Comparison of ENCODE assay signal across 1 cellular context in genomic region chr3:46520531-46520930, GRCh38.
TF ChIP-seq lines count a peak whose summit lies in the region.

No MANE protein-coding gene starts in this region.

TF ChIP-seq in HCT116, 20 proteins besides CTCF, POLR2A, EP300 and RAD21 (continued from another document):
- TF ChIP-seq ZBTB33 (IDR thresholded peaks at IDR 0.05; ENCODE audit: extremely low read depth, insufficient replicate concordance, low read length) = no peak
- no peak for TF ChIP-seq SRF (IDR thresholded peaks at IDR 0.05; ENCODE audit: low read depth)
- no peak for TF ChIP-seq SIN3A (IDR thresholded peaks at IDR 0.05; ENCODE audit: low read depth)
- TF ChIP-seq EZH2 (IDR thresholded peaks at IDR 0.05) = no peak
